ENCODE assay signal across 23 cellular contexts in the genomic region with DNA sequence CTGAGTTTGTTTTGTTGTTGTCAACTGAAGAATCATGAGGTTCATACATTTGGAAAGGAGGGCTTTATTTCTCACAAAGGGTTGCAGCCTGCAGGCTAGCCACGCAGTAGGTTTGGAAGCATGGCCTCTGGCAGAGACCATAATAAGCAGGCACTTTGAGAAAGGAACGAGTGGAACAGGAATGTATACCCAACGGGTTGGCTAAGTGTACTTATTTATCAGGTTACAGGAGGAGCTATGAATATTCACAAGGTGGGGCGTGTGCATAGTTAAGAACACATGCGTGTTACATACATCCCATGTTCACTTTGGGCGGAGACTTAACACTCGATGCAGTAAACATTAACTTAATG. TPM values are rescaled to one million over a fixed set of nuclear protein-coding genes. Genes with fewer than 3 reads are reported as not detected.
"Had no signal": no experiment of that assay in that cellular context is flagged by ENCODE, and none has a peak within 500 bp of the region (broad histone marks: within the 10 kb centered on the region; RNA-seq: fewer than 3 reads in every experiment).

No MANE protein-coding gene starts in this region.

- H3K27me3 Mint-ChIP-seq: activated naive CD4-positive, alpha-beta T cell treated with anti-CD3 and anti-CD28 coated beads, Interleukin-2, amount 50 U/mL, for 24 hours; activated T-cell treated with anti-CD3 and anti-CD28 coated beads, Interleukin-2, amount 50 U/mL, for 24 hours had no signal

- H3K4me3 ChIP-seq: MG63 had no signal

- H3K4me1 Mint-ChIP-seq: activated CD4-positive, alpha-beta memory T cell treated with anti-CD3 and anti-CD28 coated beads, Interleukin-2, amount 10 ng/mL, durations not matched to agents 7 days and 5 days had no signal

- H3K27ac ChIP-seq: KMS-11 had no signal

- H3K27ac Mint-ChIP-seq: activated CD4-positive, alpha-beta memory T cell treated with anti-CD3 and anti-CD28 coated beads, Interleukin-2, amount 10 ng/mL, durations not matched to agents 7 days and 5 days; activated CD4-positive, alpha-beta T cell treated with anti-CD3 and anti-CD28 coated beads, Interleukin-2, amount 10 ng/mL, durations not matched to agents 7 days and 5 days; activated naive CD4-positive, alpha-beta T cell treated with anti-CD3 and anti-CD28 coated beads, Interleukin-2, amount 50 U/mL, for 24 hours; activated T-cell treated with anti-CD3 and anti-CD28 coated beads, Interleukin-2, amount 50 U/mL, for 24 hours; activated T-helper 1 cell treated with anti-CD3 and anti-CD28 coated beads, Interleukin-12 subunit alpha, Interleukin-12 subunit beta, Interleukin-2, Interleukin-4 antibody, amounts not matched to agents 30 ng/mL and 10 ng/mL and 1 ng/mL, durations not matched to agents 14 hours and 24 hours and 36 hours; T-helper 17 cell had no signal

- ATAC-seq: HepG2, T-helper 17 cell had no signal

- DNase-seq: activated CD4-positive, alpha-beta memory T cell treated with anti-CD3 and anti-CD28 coated beads, Interleukin-2, amount 10 ng/mL, durations not matched to agents 7 days and 5 days; activated CD4-positive, alpha-beta T cell treated with anti-CD3 and anti-CD28 coated beads, Interleukin-2, amount 10 ng/mL, durations not matched to agents 7 days and 5 days; activated CD4-positive, CD25-positive, alpha-beta regulatory T cell; activated effector memory CD4-positive, alpha-beta T cell treated with Interleukin-2 at 50 U/mL for 16 hours; activated naive CD4-positive, alpha-beta T cell; activated T-cell treated with anti-CD3 and anti-CD28 coated beads, Interleukin-2, amount 50 U/mL, for 24 hours; aorta; MG63; MV-4-11; NCI-H1092 treated with DMSO at 0.1 percent for 48 hours; NCI-H1417 treated with DMSO at 0.1 percent for 48 hours; NCI-H1694; NCI-H2029; NCI-H2107; NCI-H446; NCI-H524; SHP77 treated with DMSO at 0.1 percent for 48 hours; T-helper 17 cell; T-helper 9 cell had no signal

- H3K4me3 Mint-ChIP-seq: activated CD4-positive, alpha-beta memory T cell treated with anti-CD3 and anti-CD28 coated beads, Interleukin-2, amount 10 ng/mL, durations not matched to agents 7 days and 5 days; activated CD4-positive, alpha-beta T cell treated with anti-CD3 and anti-CD28 coated beads, Interleukin-2, amount 10 ng/mL, durations not matched to agents 7 days and 5 days; activated naive CD4-positive, alpha-beta T cell treated with anti-CD3 and anti-CD28 coated beads, Interleukin-2, amount 50 U/mL, for 24 hours; activated T-cell treated with anti-CD3 and anti-CD28 coated beads, Interleukin-2, amount 50 U/mL, for 24 hours; activated T-helper 1 cell treated with anti-CD3 and anti-CD28 coated beads, Interleukin-12 subunit alpha, Interleukin-12 subunit beta, Interleukin-2, Interleukin-4 antibody, amounts not matched to agents 30 ng/mL and 10 ng/mL and 1 ng/mL, durations not matched to agents 14 hours and 24 hours and 36 hours; T-helper 17 cell had no signal

- H3K36me3 ChIP-seq: MG63 had no signal

- H3K9ac ChIP-seq: KMS-11 had no signal

- H3K4me2 ChIP-seq: KMS-11 had no signal

- H3K9me3 ChIP-seq: MG63 had no signal

RNA-seq across cellular contexts. Expression of a gene that starts 30.1 kb away (rescaled TPM):
- polyA plus RNA-seq: HepG2 had no signal
